8 cellular contexts compared by ENCODE assay signal in genomic region chr22:39994566-39995345, GRCh38. TPM values are rescaled to one million over a fixed set of nuclear protein-coding genes. Genes with fewer than 3 reads are reported as not detected.
DNase-seq lines count a peak whose midpoint lies in the region; ATAC-seq and TF ChIP-seq lines count a peak whose summit lies in the region.

TSS of gene FAM83F (plus strand) at chr22:39994954. CDS start at chr22:39995043, 89 bp downstream.

- no peak for TF ChIP-seq CTCF in Calu3 (IDR thresholded peaks at IDR 0.05; ENCODE audit: unreplicated experiment)
- TF ChIP-seq CTCF in RWPE2 (IDR thresholded peaks at IDR 0.05; ENCODE audit: poor library complexity, severe bottlenecking): no peak
- TF ChIP-seq CTCF in colonic mucosa (IDR thresholded peaks at IDR 0.05): no peak
- TF ChIP-seq CTCF in OCI-LY7 (conservative IDR thresholded peaks at IDR 0.05; ENCODE audit: low read length): no peak

- H3K4me3 Mint-ChIP-seq in Calu3 (ENCODE audit: low read depth, unreplicated experiment): peak within 1 kb of the TSS; percentile 70

- H3K27me3 Mint-ChIP-seq in Calu3 (ENCODE audit: unreplicated experiment): peaks cover 27% of the 10 kb centered on the region

- peak within 1 kb of the TSS; percentile 71 for H3K9ac ChIP-seq in colonic mucosa (ENCODE audit: low read depth in 2 of 2, low read length in 2 of 2)

- CTCF ChIA-PET in Calu3 (lab: Charles Lee) (interaction anchor here (1.4 kb wide), 1 partner anchor 30 kb away, joined by 4 read pairs; no protein-coding TSS in a partner anchor), OCI-LY7 (lab: Charles Lee; ENCODE audit: unreplicated experiment) (no interaction called here)

- H2AFZ ChIP-seq in OCI-LY7 (ENCODE audit: low read length): no peak within 1 kb of the TSS

- peaks cover 3% of the 10 kb centered on the region for H3K27me3 ChIP-seq in RWPE2 (ENCODE audit: insufficient read depth, poor library complexity, severe bottlenecking)
- peaks cover 17% of the 10 kb centered on the region for H3K27me3 ChIP-seq in colonic mucosa
- H3K27me3 ChIP-seq in muscle layer of duodenum (ENCODE audit: low read depth, low read length): peaks cover 22% of the 10 kb centered on the region
- H3K27me3 ChIP-seq in SJCRH30: no peaks in the 10 kb centered on the region

- DNase-seq in Calu3 (peak; percentile 86), RWPE2 (ENCODE audit: low spot score) (no peak), colonic mucosa (peak; percentile 68), mesenteric fat pad (ENCODE audit: low spot score) (no peak), cerebellar cortex (ENCODE audit: low spot score) (no peak), OCI-LY7 (ENCODE audit: low spot score) (no peak), SJCRH30 (no peak)

- POLR2A ChIA-PET in OCI-LY7 (lab: Charles Lee): no interaction called here

- H3K9me3 ChIP-seq in RWPE2 (ENCODE audit: severe bottlenecking) (no peaks in the 10 kb centered on the region), colonic mucosa (no peaks in the 10 kb centered on the region), muscle layer of duodenum (ENCODE audit: control insufficient read depth in 1 of 2, low read length in 2 of 2) (no peaks in the 10 kb centered on the region), OCI-LY7 (ENCODE audit: low read length) (no peaks in the 10 kb centered on the region), SJCRH30 (replicated peaks) (no peaks in the 10 kb centered on the region)

- no peaks in the 10 kb centered on the region for H4K20me1 ChIP-seq in OCI-LY7 (ENCODE audit: insufficient read depth, low read length)

- peak; percentile 60 for ATAC-seq in RWPE2 (ENCODE audit: low read depth)

- peaks cover 27% of the 10 kb centered on the region for H3K36me3 Mint-ChIP-seq in Calu3 (ENCODE audit: insufficient read depth, unreplicated experiment)

- peaks cover 51% of the 10 kb centered on the region for H3K4me1 Mint-ChIP-seq in Calu3 (ENCODE audit: low read depth, unreplicated experiment)

- H3K9me3 Mint-ChIP-seq in Calu3 (ENCODE audit: low read depth, unreplicated experiment): no peaks in the 10 kb centered on the region

- H3K27ac Mint-ChIP-seq in Calu3 (ENCODE audit: unreplicated experiment): peak within 1 kb of the TSS; percentile 64

- no peak within 1 kb of the TSS for H3K4me2 ChIP-seq in OCI-LY7 (ENCODE audit: low read length)

- peak within 1 kb of the TSS; percentile 82 for H3K4me3 ChIP-seq in RWPE2 (ENCODE audit: severe bottlenecking)
- H3K4me3 ChIP-seq in colonic mucosa: peak within 1 kb of the TSS; percentile 63
- H3K4me3 ChIP-seq in muscle layer of duodenum (ENCODE audit: low read depth in 1 of 2, low read length in 2 of 2): peak within 1 kb of the TSS; percentile 21 to 44
- H3K4me3 ChIP-seq in OCI-LY7 (ENCODE audit: low read depth, low read length, poor library complexity, severe bottlenecking): no peak within 1 kb of the TSS
- no peak within 1 kb of the TSS for H3K4me3 ChIP-seq in SJCRH30

- intact Hi-C loops in Calu3 (cut with micrococcal nuclease; ENCODE audit: unreplicated experiment): loop anchor here (5.0 kb wide), 1 partner anchor 47 kb away; no protein-coding TSS in a partner anchor
- intact Hi-C loops in colonic mucosa (cut with DNase I): no loop called here
- intact Hi-C loops in OCI-LY7 (cut with micrococcal nuclease; ENCODE audit: unreplicated experiment): no loop called here

- H3K9me2 ChIP-seq in OCI-LY7 (ENCODE audit: insufficient read depth, low read length): no peaks in the 10 kb centered on the region

- H3K36me3 ChIP-seq in RWPE2 (ENCODE audit: low read depth) (no peaks in the 10 kb centered on the region), colonic mucosa (no peaks in the 10 kb centered on the region), muscle layer of duodenum (ENCODE audit: control insufficient read depth in 1 of 2, insufficient read depth in 2 of 2, low read length in 2 of 2) (no peaks in the 10 kb centered on the region), OCI-LY7 (ENCODE audit: insufficient read depth, low read length) (no peaks in the 10 kb centered on the region), SJCRH30 (no peaks in the 10 kb centered on the region)

- H3K4me1 ChIP-seq in RWPE2 (ENCODE audit: insufficient read depth, poor library complexity, severe bottlenecking): peaks cover 35% of the 10 kb centered on the region
- peaks cover 13% of the 10 kb centered on the region for H3K4me1 ChIP-seq in colonic mucosa
- peaks cover 9 to 12% of the 10 kb centered on the region in 2 donors for H3K4me1 ChIP-seq in muscle layer of duodenum (ENCODE audit: control insufficient read depth in 1 of 2, insufficient read depth in 2 of 2, low read length in 2 of 2)
- no peaks in the 10 kb centered on the region for H3K4me1 ChIP-seq in OCI-LY7 (ENCODE audit: insufficient read depth, low read length, poor library complexity, severe bottlenecking)
- H3K4me1 ChIP-seq in SJCRH30: peaks cover 24% of the 10 kb centered on the region

- no peaks in the 10 kb centered on the region for H3K79me2 ChIP-seq in OCI-LY7 (ENCODE audit: insufficient read depth, low read depth, low read length)

- no TSS peak for BruUV-seq in Calu3 (replicated peaks; lab: Mats Ljungman, UMichigan)
- no TSS peak for BruUV-seq in OCI-LY7 (replicated peaks; lab: Mats Ljungman, UMichigan)

- peak within 1 kb of the TSS; percentile 66 for H3K27ac ChIP-seq in RWPE2 (ENCODE audit: poor library complexity, severe bottlenecking)
- H3K27ac ChIP-seq in colonic mucosa: peak within 1 kb of the TSS; percentile 78
- H3K27ac ChIP-seq in muscle layer of duodenum (ENCODE audit: low read length): no peak within 1 kb of the TSS
- no peak within 1 kb of the TSS for H3K27ac ChIP-seq in OCI-LY7 (ENCODE audit: low read depth, low read length, poor library complexity, severe bottlenecking)
- H3K27ac ChIP-seq in SJCRH30: no peak within 1 kb of the TSS

RNA-seq across cellular contexts. Expression of gene FAM83F, which starts in this region (rescaled TPM):
- total RNA-seq in Calu3 (2022): 21.0 and 21.9 TPM in 2 replicates
- 10 to 100 TPM; 38.3 to 40.6 TPM for total RNA-seq in colonic mucosa
- total RNA-seq in mesenteric fat pad: 0.87 TPM
- not detected in 2 replicates for total RNA-seq in OCI-LY7 (2014; rRNA removed; shearing (Covaris generic))
- not detected in 2 replicates for total RNA-seq in OCI-LY7 (2022)
- not detected in 2 replicates for total RNA-seq in SJCRH30 (2014; rRNA removed; shearing (Covaris generic))

Comparison
In these comparisons a context has a peak if more than half of its experiments do, and no peak if none do; other contexts are left out.
1. RNA of gene FAM83F (total RNA-seq): 38.3 to 40.6 TPM in colonic mucosa and 21.0 to 21.9 TPM in Calu3; 0.87 TPM in mesenteric fat pad (single experiment), not detected in OCI-LY7 and not detected in SJCRH30; every median in the first group is over 10 times any median in the second.
2. DNase-seq: peak in Calu3 (single experiment) and colonic mucosa (single experiment); none in RWPE2 (single experiment), mesenteric fat pad (single experiment), cerebellar cortex (single experiment), OCI-LY7 (single experiment) and SJCRH30 (0 of 2).
3. H3K27ac ChIP-seq: peak in RWPE2 (single experiment) and colonic mucosa (single experiment); none in muscle layer of duodenum (single experiment), OCI-LY7 (single experiment) and SJCRH30 (single experiment).
4. H3K4me3 ChIP-seq: peak in RWPE2 (single experiment), colonic mucosa (single experiment) and muscle layer of duodenum (2 of 2); none in OCI-LY7 (single experiment) and SJCRH30 (single experiment).